ENCODE assay signal across 32 cellular contexts in the genomic region with DNA sequence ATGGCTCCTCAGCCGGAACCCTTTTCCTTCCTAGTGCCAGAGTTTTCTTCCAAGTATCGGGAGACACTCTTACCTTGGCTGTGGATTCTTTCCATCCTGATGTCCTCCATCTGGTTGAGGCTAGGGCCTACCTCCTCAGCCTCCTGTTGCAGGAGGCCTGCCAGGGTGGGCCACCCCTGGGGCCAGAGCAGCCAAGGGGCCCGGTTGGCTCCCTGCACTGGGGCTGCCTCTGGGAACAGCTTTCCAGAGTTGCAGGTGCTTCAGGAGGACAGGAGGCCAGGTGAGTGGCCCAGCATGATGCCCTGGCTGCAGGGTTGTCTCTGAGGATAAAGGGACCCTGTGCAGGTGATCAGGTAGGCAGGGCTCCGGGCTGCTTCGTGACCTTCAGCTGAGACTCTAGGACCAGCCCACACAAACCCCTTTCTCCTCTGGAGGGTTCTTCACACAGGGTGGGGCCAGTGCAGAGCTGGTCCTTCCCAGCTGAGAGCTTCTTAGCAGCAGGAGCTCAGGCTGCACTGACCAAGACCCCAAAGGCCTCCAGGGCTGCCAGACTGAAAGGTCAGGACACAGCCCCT. TPM values are rescaled to one million over a fixed set of nuclear protein-coding genes. Genes with fewer than 3 reads are reported as not detected.
"Had no signal": no experiment of that assay in that cellular context is flagged by ENCODE, and none has a peak within 500 bp of the region (broad histone marks: within the 10 kb centered on the region; RNA-seq: fewer than 3 reads in every experiment).

No MANE protein-coding gene starts in this region.

- H3K4me1 Mint-ChIP-seq: activated CD4-positive, alpha-beta T cell treated with anti-CD3 and anti-CD28 coated beads, Interleukin-2, amount 10 ng/mL, durations not matched to agents 24 days and 14 days; activated naive CD4-positive, alpha-beta T cell treated with anti-CD3 and anti-CD28 coated beads, Interleukin-2, amount 10 ng/mL, durations not matched to agents 7 days and 5 days; activated naive CD8-positive, alpha-beta T cell treated with anti-CD3 and anti-CD28 coated beads, Interleukin-2, amount 50 U/mL, for 24 hours had no signal

- H3K27me3 ChIP-seq: body of pancreas, Peyer's patch, SJSA1 had no signal

- H3K36me3 ChIP-seq: breast epithelium, Peyer's patch, SJSA1 had no signal

- H3K36me3 Mint-ChIP-seq: activated naive CD4-positive, alpha-beta T cell treated with anti-CD3 and anti-CD28 coated beads, Interleukin-2, amount 10 ng/mL, durations not matched to agents 7 days and 5 days; activated naive CD8-positive, alpha-beta T cell had no signal

- H3K27me3 Mint-ChIP-seq: activated CD4-positive, alpha-beta T cell treated with anti-CD3 and anti-CD28 coated beads, Interleukin-2, amount 10 ng/mL, durations not matched to agents 24 days and 14 days had no signal

- H3K4me1 ChIP-seq: body of pancreas, breast epithelium, Peyer's patch, SJSA1 had no signal

- H3K4me3 ChIP-seq: body of pancreas, breast epithelium, Peyer's patch, SJSA1 had no signal

- H3K9me3 ChIP-seq: body of pancreas, breast epithelium, Peyer's patch, SJSA1, SK-N-SH had no signal

- H3K27ac Mint-ChIP-seq: activated CD4-positive, alpha-beta T cell treated with anti-CD3 and anti-CD28 coated beads, Interleukin-2, amount 10 ng/mL, durations not matched to agents 24 days and 14 days; activated CD8-positive, alpha-beta T cell treated with anti-CD3 and anti-CD28 coated beads, Interleukin-2, amount 10 ng/mL, durations not matched to agents 7 days and 5 days; activated naive CD4-positive, alpha-beta T cell treated with anti-CD3 and anti-CD28 coated beads, Interleukin-2, amount 10 ng/mL, durations not matched to agents 7 days and 5 days; activated naive CD8-positive, alpha-beta T cell; activated naive CD8-positive, alpha-beta T cell treated with anti-CD3 and anti-CD28 coated beads, Interleukin-2, amount 50 U/mL, for 24 hours; T-helper 1 cell treated with Interleukin-12 subunit alpha and Interleukin-12 subunit beta and Interleukin-4 antibody, amounts not matched to agents 30 μg/mL and 1 μg/mL, for 36 hours; T-helper 2 cell treated with Interferon-gamma antibody and Interleukin-4, amounts not matched to agents 5 μg/mL and 100 μg/mL, for 36 hours had no signal

- DNase-seq: activated CD4-positive, alpha-beta T cell treated with anti-CD3 and anti-CD28 coated beads, Interleukin-2, amount 10 ng/mL, durations not matched to agents 24 days and 14 days; activated CD4-positive, alpha-beta T cell treated with anti-CD3 and anti-CD28 coated beads, Interleukin-2, amount 50 U/mL, for 4 hours; activated CD8-positive, alpha-beta memory T cell treated with anti-CD3 and anti-CD28 coated beads, Interleukin-2, amount 50 U/mL, for 4 hours; activated CD8-positive, alpha-beta T cell treated with anti-CD3 and anti-CD28 coated beads, Interleukin-2, amount 10 ng/mL, durations not matched to agents 7 days and 5 days; activated effector memory CD4-positive, alpha-beta T cell treated with Interleukin-2 at 50 U/mL for 16 hours; activated naive CD4-positive, alpha-beta T cell treated with anti-CD3 and anti-CD28 coated beads, Interleukin-2, amount 10 ng/mL, durations not matched to agents 7 days and 5 days; activated naive CD8-positive, alpha-beta T cell treated with anti-CD3 and anti-CD28 coated beads, Interleukin-2, amount 50 U/mL, for 24 hours; activated T-cell treated with anti-CD3 and anti-CD28 coated beads for 4 hours; activated T-cell treated with anti-CD3 and anti-CD28 coated beads, Interleukin-2, amount 50 U/mL, for 4 hours; body of pancreas; caudate nucleus; MM.1S; MV-4-11; NCI-H1092; NCI-H1436 treated with DMSO at 0.1 percent for 48 hours; NCI-H1694 treated with DMSO at 0.1 percent for 48 hours; NCI-H2029; NCI-H345; NCI-H524 treated with DMSO at 0.1 percent for 48 hours; NK-92 treated with Interleukin-12 subunit alpha and Interleukin-12 subunit beta, amount 100 ng/mL, for 24 hours; PC-3; RPMI8226; SHP77 treated with DMSO at 0.1 percent for 48 hours; SK-N-SH had no signal

- H3K4me2 ChIP-seq: KMS-11, SK-N-SH had no signal

- H3K9me3 Mint-ChIP-seq: activated CD4-positive, alpha-beta T cell treated with anti-CD3 and anti-CD28 coated beads, Interleukin-2, amount 10 ng/mL, durations not matched to agents 24 days and 14 days; activated naive CD4-positive, alpha-beta T cell treated with anti-CD3 and anti-CD28 coated beads, Interleukin-2, amount 10 ng/mL, durations not matched to agents 7 days and 5 days; activated naive CD8-positive, alpha-beta T cell treated with anti-CD3 and anti-CD28 coated beads, Interleukin-2, amount 50 U/mL, for 24 hours; activated T-cell treated with anti-CD3 and anti-CD28 coated beads, Interleukin-2, amount 50 U/mL, for 4 hours; T-helper 1 cell treated with Interleukin-12 subunit alpha and Interleukin-12 subunit beta and Interleukin-4 antibody, amounts not matched to agents 30 μg/mL and 1 μg/mL, for 36 hours; T-helper 2 cell treated with Interferon-gamma antibody and Interleukin-4, amounts not matched to agents 5 μg/mL and 100 μg/mL, for 36 hours had no signal

- H3K9ac ChIP-seq: KMS-11, SK-N-SH had no signal

- H3K4me3 Mint-ChIP-seq: activated CD4-positive, alpha-beta T cell treated with anti-CD3 and anti-CD28 coated beads, Interleukin-2, amount 10 ng/mL, durations not matched to agents 24 days and 14 days; activated CD8-positive, alpha-beta T cell treated with anti-CD3 and anti-CD28 coated beads, Interleukin-2, amount 10 ng/mL, durations not matched to agents 7 days and 5 days; activated naive CD4-positive, alpha-beta T cell treated with anti-CD3 and anti-CD28 coated beads, Interleukin-2, amount 10 ng/mL, durations not matched to agents 7 days and 5 days; activated naive CD8-positive, alpha-beta T cell; activated naive CD8-positive, alpha-beta T cell treated with anti-CD3 and anti-CD28 coated beads, Interleukin-2, amount 50 U/mL, for 24 hours; activated T-cell treated with anti-CD3 and anti-CD28 coated beads, Interleukin-2, amount 50 U/mL, for 4 hours; T-helper 1 cell treated with Interleukin-12 subunit alpha and Interleukin-12 subunit beta and Interleukin-4 antibody, amounts not matched to agents 30 μg/mL and 1 μg/mL, for 36 hours; T-helper 2 cell treated with Interferon-gamma antibody and Interleukin-4, amounts not matched to agents 5 μg/mL and 100 μg/mL, for 36 hours had no signal

- ATAC-seq: activated CD8-positive, alpha-beta T cell treated with anti-CD3 and anti-CD28 coated beads, Interleukin-2, amount 10 ng/mL, durations not matched to agents 7 days and 5 days; activated naive CD8-positive, alpha-beta T cell treated with anti-CD3 and anti-CD28 coated beads, Interleukin-2, amount 50 U/mL, for 24 hours; activated T-cell treated with anti-CD3 and anti-CD28 coated beads, Interleukin-2, amount 50 U/mL, for 4 hours; body of pancreas; PC-3 had no signal

- H3K27ac ChIP-seq: body of pancreas, breast epithelium, KMS-11, Peyer's patch, SJSA1 had no signal

RNA-seq across cellular contexts. Expression of gene GPR78, which starts 5.3 kb away (rescaled TPM):
- total RNA-seq: activated CD4-positive, alpha-beta T cell treated with anti-CD3 and anti-CD28 coated beads, Interleukin-2, amount 10 ng/mL, durations not matched to agents 24 days and 14 days; activated CD8-positive, alpha-beta T cell treated with anti-CD3 and anti-CD28 coated beads, Interleukin-2, amount 10 ng/mL, durations not matched to agents 7 days and 5 days; activated T-cell treated with anti-CD3 and anti-CD28 coated beads, Interleukin-2, amount 50 U/mL, for 4 hours; body of pancreas; NCI-H460; Peyer's patch had no signal
- polyA plus RNA-seq: SK-N-SH had no signal

RNA-seq across cellular contexts. Expression of gene CPZ, which starts 17.7 kb away (rescaled TPM):
- total RNA-seq: activated CD4-positive, alpha-beta T cell treated with anti-CD3 and anti-CD28 coated beads, Interleukin-2, amount 10 ng/mL, durations not matched to agents 24 days and 14 days; activated T-cell treated with anti-CD3 and anti-CD28 coated beads, Interleukin-2, amount 50 U/mL, for 4 hours had no signal
- polyA plus RNA-seq: SK-N-SH had no signal
